ENCODE assay signal across 8 cellular contexts in the genomic region with DNA sequence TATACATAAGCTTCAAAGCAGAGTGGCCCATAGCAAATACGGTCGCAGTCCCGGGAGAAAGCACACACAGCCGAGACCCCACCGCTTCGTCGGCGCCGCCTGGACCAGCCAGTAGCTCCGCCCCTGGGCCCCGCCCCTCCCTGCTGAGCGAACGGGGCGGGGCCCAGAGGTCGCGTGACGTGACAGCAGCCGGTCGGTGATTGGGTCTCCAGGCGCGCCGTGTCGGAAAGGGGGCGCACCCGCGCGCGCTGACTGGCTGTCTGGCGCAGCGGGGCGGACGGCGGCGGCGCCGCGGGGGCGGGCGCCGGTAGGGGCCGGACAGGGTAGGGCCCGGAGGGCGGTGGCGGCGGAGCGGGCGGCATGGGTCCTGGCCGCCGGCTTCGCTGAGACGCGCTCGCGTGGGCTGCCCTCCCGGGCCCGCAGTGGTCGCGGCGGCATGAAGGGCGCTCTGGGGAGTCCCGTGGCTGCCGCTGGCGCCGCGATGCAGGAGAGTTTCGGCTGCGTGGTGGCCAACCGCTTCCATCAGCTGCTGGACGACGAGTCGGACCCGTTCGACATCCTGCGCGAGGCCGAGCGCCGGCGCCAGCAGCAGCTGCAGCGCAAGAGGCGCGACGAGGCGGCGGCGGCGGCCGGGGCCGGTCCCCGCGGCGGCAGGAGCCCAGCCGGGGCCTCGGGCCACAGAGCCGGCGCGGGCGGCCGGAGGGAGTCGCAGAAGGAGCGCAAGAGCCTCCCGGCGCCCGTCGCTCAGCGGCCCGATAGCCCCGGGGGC. TPM values are rescaled to one million over a fixed set of nuclear protein-coding genes. Genes with fewer than 3 reads are reported as not detected.
A peak's percentile ranks its signal among the peaks of the same experiment; 100 is the strongest.
DNase-seq lines count a peak whose midpoint lies in the region; ATAC-seq, FAIRE-seq and TF ChIP-seq lines count a peak whose summit lies in the region.

HABP4 (plus strand) TSS at position 326 of the 769 bp plus-strand sequence; CDS start at position 437, 111 bp downstream.

- TF ChIP-seq CTCF in AG09309 (IDR thresholded peaks at IDR 0.05; ENCODE audit: control insufficient read depth, insufficient read depth, low read depth, low read length, missing control alignments), result no peak
- peak; percentile 9 for TF ChIP-seq CTCF in kidney (IDR thresholded peaks at IDR 0.05; ENCODE audit: borderline replicate concordance, extremely low read depth, insufficient read depth)

- ATAC-seq in GM19025 (IDR thresholded peaks at IDR 0.05; ENCODE audit: low read depth, unreplicated experiment), result peak; percentile 99
- ATAC-seq in HG03280 (IDR thresholded peaks at IDR 0.05; ENCODE audit: unreplicated experiment), result peak; percentile 98

- DNase-seq in AG09309 (ENCODE audit: low read depth) (peak; percentile 69), NCI-H345 (lab: John Stamatoyannopoulos, UW) (peak; percentile 98), kidney (peak; percentile 99)
- peak; percentile 91 for DNase-seq in activated CD4-positive, CD25-positive, alpha-beta regulatory T cell treated with anti-CD3 and anti-CD28 coated beads, Interleukin-2, amount 50 U/mL, for 16 hours (ENCODE audit: low read depth, low spot score)
- peak; percentile 93 for DNase-seq in central memory CD4-positive, alpha-beta T cell
- DNase-seq in stimulated activated CD4-positive, alpha-beta T cell treated with anti-CD3 and anti-CD28 coated beads, Interleukin-15, amount 100 ng/mL, for 1 hour (ENCODE audit: low read depth in 1 of 2, low spot score in 1 of 2), result peak; percentile 90 to 95

- H3K27ac ChIP-seq in kidney (ENCODE audit: low read depth in 2 of 2, low read length in 2 of 2), result peak within 1 kb of the TSS; percentile 74 to 87

- peaks cover 0 to 6% of the 10 kb centered on the region in 2 donors for H3K4me1 ChIP-seq in kidney (ENCODE audit: control insufficient read depth in 1 of 2, insufficient read depth in 1 of 2, low read depth in 1 of 2, low read length in 2 of 2)

- peak within 1 kb of the TSS; percentile 68 to 86 for H3K9ac ChIP-seq in kidney (ENCODE audit: low read length in 2 of 2)

- H3K9me3 ChIP-seq in kidney (ENCODE audit: control insufficient read depth in 1 of 2, low read length in 2 of 2), result no peaks in the 10 kb centered on the region

- H3K4me3 ChIP-seq in AG09309 (ENCODE audit: control insufficient read depth, low read depth, low read length) (peak within 1 kb of the TSS; percentile 98), kidney (ENCODE audit: low read length in 2 of 2) (peak within 1 kb of the TSS; percentile 83 to 92)

- intact Hi-C loops in kidney (cut with DNase I), result no loop called here

- H3K36me3 ChIP-seq in kidney (ENCODE audit: control insufficient read depth in 1 of 2, insufficient read depth in 2 of 2, low read length in 2 of 2), result no peaks in the 10 kb centered on the region

- FAIRE-seq in kidney (lab: Jason Lieb, UNC), result no peak

RNA-seq across cellular contexts. Expression of gene HABP4, which starts in this region (rescaled TPM):
- 20.9 TPM for total RNA-seq in kidney
- 37.5 TPM for polyA plus RNA-seq in kidney (ENCODE audit: insufficient read depth, low read depth, low replicate concordance)

Comparison
In these comparisons a context has a peak if more than half of its experiments do, and no peak if none do; other contexts are left out.
1. Peak in every context shown above with its lines: DNase-seq, ATAC-seq, H3K4me3 ChIP-seq and H3K27ac ChIP-seq.